Comparison of ENCODE assay signal across 1 cellular context in genomic region chr11:45803981-45804805, GRCh38.
TF ChIP-seq lines count a peak whose summit lies in the region.

No MANE protein-coding gene starts in this region.

TF ChIP-seq in HepG2, 621 proteins besides CTCF, POLR2A, EP300 and RAD21 (continued from another document and continues in another):
- TF ChIP-seq ARID4A (CRISPR knock-in tag; IDR thresholded peaks at IDR 0.05; ENCODE audit: borderline replicate concordance) (peak; percentile 38), HOXA3 (CRISPR knock-in tag; IDR thresholded peaks at IDR 0.05) (peak; percentile 21; the same call in 1 of the 2 replicates), ETV6 (CRISPR knock-in tag; conservative IDR thresholded peaks at IDR 0.05) (0 out of 2 replicates have a peak, but pooled peaks have one; percentile 13), ZNF770 (CRISPR knock-in tag; IDR thresholded peaks at IDR 0.05) (0 out of 2 replicates have a peak, but pooled peaks have one; percentile 26), ZSCAN29 (CRISPR knock-in tag; conservative IDR thresholded peaks at IDR 0.05) (no peak), ZNF136 (CRISPR knock-in tag; IDR thresholded peaks at IDR 0.05; ENCODE audit: low read depth) (0 out of 2 replicates have a peak, but pooled peaks have one; percentile 60), FOXC1 (CRISPR knock-in tag; IDR thresholded peaks at IDR 0.05; ENCODE audit: borderline replicate concordance) (peak; percentile 70; the same call in 1 of the 2 replicates), ZGPAT (CRISPR knock-in tag; IDR thresholded peaks at IDR 0.05) (peak; percentile 28; the same call in 1 of the 2 replicates), ZNF709 (CRISPR knock-in tag; IDR thresholded peaks at IDR 0.05) (peak; percentile 86; the same call in 1 of the 2 replicates), YEATS4 (CRISPR knock-in tag; IDR thresholded peaks at IDR 0.05; ENCODE audit: borderline replicate concordance) (peak; percentile 33; the same call in 1 of the 2 replicates), SMAD9 (CRISPR knock-in tag; IDR thresholded peaks at IDR 0.05) (peak; percentile 20; the same call in 1 of the 2 replicates), ZNF407 (CRISPR knock-in tag; IDR thresholded peaks at IDR 0.05; ENCODE audit: not compliant biosample characterization) (peak; percentile 79), ZNF44 (CRISPR knock-in tag; IDR thresholded peaks at IDR 0.05) (0 out of 2 replicates have a peak, but pooled peaks have one; percentile 29), ZXDC (CRISPR knock-in tag; IDR thresholded peaks at IDR 0.05) (0 out of 2 replicates have a peak, but pooled peaks have one; percentile 47), HIC2 (CRISPR knock-in tag; IDR thresholded peaks at IDR 0.05; ENCODE audit: low read depth) (no peak), ZNF776 (CRISPR knock-in tag; IDR thresholded peaks at IDR 0.05) (0 out of 2 replicates have a peak, but pooled peaks have one; percentile 25), ZFX (CRISPR knock-in tag; IDR thresholded peaks at IDR 0.05; ENCODE audit: low read depth) (peak; percentile 73), SMARCE1 (IDR thresholded peaks at IDR 0.05; ENCODE audit: borderline replicate concordance) (no peak), NFKB2 (CRISPR knock-in tag; IDR thresholded peaks at IDR 0.05; ENCODE audit: borderline replicate concordance) (peak; percentile 74; the same call in 1 of the 2 replicates), ZNF121 (CRISPR knock-in tag; IDR thresholded peaks at IDR 0.05) (peak; percentile 13; the same call in 1 of the 2 replicates), PATZ1 (CRISPR knock-in tag; IDR thresholded peaks at IDR 0.05) (peak; percentile 27; the same call in 1 of the 2 replicates), GATAD1 (CRISPR knock-in tag; IDR thresholded peaks at IDR 0.05) (0 out of 2 replicates have a peak, but pooled peaks have one; percentile 4), ZNF367 (CRISPR knock-in tag; IDR thresholded peaks at IDR 0.05; ENCODE audit: borderline replicate concordance) (no peak), ZNF33B (CRISPR knock-in tag; IDR thresholded peaks at IDR 0.05) (0 out of 2 replicates have a peak, but pooled peaks have one; percentile 21), HINFP (CRISPR knock-in tag; IDR thresholded peaks at IDR 0.05; ENCODE audit: low read depth) (no peak), ATF3 (CRISPR knock-in tag; IDR thresholded peaks at IDR 0.05) (no peak)
